In genomic region chr16:14013145-14013570, GRCh38 we compare ENCODE assay signal across 13 cellular contexts. TPM values are rescaled to one million over a fixed set of nuclear protein-coding genes. Genes with fewer than 3 reads are reported as not detected.
A peak's percentile ranks its signal among the peaks of the same experiment; 100 is the strongest.
DNase-seq lines count a peak whose midpoint lies in the region; ATAC-seq, FAIRE-seq and TF ChIP-seq lines count a peak whose summit lies in the region.
"Had no signal": no experiment of that assay in that cellular context is flagged by ENCODE, and none has a peak within 500 bp of the region (broad histone marks: within the 10 kb centered on the region; RNA-seq: fewer than 3 reads in every experiment).

No MANE protein-coding gene starts in this region.

- DNase-seq in NCI-H82 (lab: John Stamatoyannopoulos, UW) (peak; percentile 46), NCI-H82 treated with DMSO at 0.1 percent for 48 hours (lab: John Stamatoyannopoulos, UW; ENCODE audit: unreplicated experiment) (no peak), body of pancreas (no peak), mesenteric fat pad (ENCODE audit: low spot score) (peak; percentile 59), thyroid gland (no peak), urothelium cell line (ENCODE audit: low spot score) (no peak), NCI-H748 treated with DMSO at 0.1 percent for 48 hours (lab: John Stamatoyannopoulos, UW) (no peak)
- no peak for DNase-seq in stimulated activated naive B cell treated with anti-CD40 and anti-IgM and Interleukin-4, amounts not matched to agents 10 μg/mL and 1 μg/mL and 100 μg/mL, for 72 hours
- DNase-seq: activated CD4-positive, alpha-beta T cell treated with anti-CD3 and anti-CD28 coated beads, Interleukin-2, amount 50 U/mL, for 4 hours; activated naive CD4-positive, alpha-beta T cell treated with anti-CD3 and anti-CD28 coated beads, Interleukin-2, amount 10 ng/mL, durations not matched to agents 7 days and 5 days; cortex of kidney; T-helper 2 cell had no signal

- no peak for TF ChIP-seq CTCF in body of pancreas (IDR thresholded peaks at IDR 0.05)
- TF ChIP-seq CTCF in thyroid gland (IDR thresholded peaks at IDR 0.05): no peak

- no peak overlapping the region for H3K27ac Mint-ChIP-seq in stimulated activated naive B cell treated with anti-CD40 and anti-IgM and Interleukin-4, amounts not matched to agents 10 μg/mL and 1 μg/mL and 100 μg/mL, for 72 hours
- H3K27ac Mint-ChIP-seq: activated naive CD4-positive, alpha-beta T cell treated with anti-CD3 and anti-CD28 coated beads, Interleukin-2, amount 10 ng/mL, durations not matched to agents 7 days and 5 days had no signal

- H3K4me1 ChIP-seq in body of pancreas (peaks cover 55% of the 10 kb centered on the region), thyroid gland (peaks cover 42 to 48% of the 10 kb centered on the region in 2 donors)

- H3K9me3 ChIP-seq in body of pancreas: no peaks in the 10 kb centered on the region
- no peaks in the 10 kb centered on the region for H3K9me3 ChIP-seq in thyroid gland

- no peaks in the 10 kb centered on the region for H3K36me3 Mint-ChIP-seq in stimulated activated naive B cell treated with anti-CD40 and anti-IgM and Interleukin-4, amounts not matched to agents 10 μg/mL and 1 μg/mL and 100 μg/mL, for 72 hours
- H3K36me3 Mint-ChIP-seq: activated naive CD4-positive, alpha-beta T cell treated with anti-CD3 and anti-CD28 coated beads, Interleukin-2, amount 10 ng/mL, durations not matched to agents 7 days and 5 days had no signal

- WGBS in body of pancreas, 2 donors: 44 to 51% methylated on average over 4 of the region's 4 CpGs
- 63 to 65% methylated on average over 4 of the region's 4 CpGs for WGBS in thyroid gland, 2 donors

- intact Hi-C loops in body of pancreas (cut with DNase I): no loop called here
- intact Hi-C loops in thyroid gland (cut with DNase I): no loop called here

- no peak overlapping the region for H3K4me3 ChIP-seq in body of pancreas
- no peak overlapping the region for H3K4me3 ChIP-seq in thyroid gland (replicated peaks in 1 of 3)

- H3K36me3 ChIP-seq in body of pancreas (replicated peaks in 1 of 2; ENCODE audit: insufficient read depth in 1 of 2, low read depth in 2 of 2) (no peaks in the 10 kb centered on the region), thyroid gland (no peaks in the 10 kb centered on the region)

- no peak for FAIRE-seq in urothelium cell line (lab: Jason Lieb, UNC)

- H3K27me3 ChIP-seq in body of pancreas (no peaks in the 10 kb centered on the region), thyroid gland (no peaks in the 10 kb centered on the region)

- H3K4me1 Mint-ChIP-seq in stimulated activated naive B cell treated with anti-CD40 and anti-IgM and Interleukin-4, amounts not matched to agents 10 μg/mL and 1 μg/mL and 100 μg/mL, for 72 hours: no peaks in the 10 kb centered on the region
- H3K4me1 Mint-ChIP-seq: activated naive CD4-positive, alpha-beta T cell treated with anti-CD3 and anti-CD28 coated beads, Interleukin-2, amount 10 ng/mL, durations not matched to agents 7 days and 5 days had no signal

- ATAC-seq in body of pancreas: no peak
- no peak for ATAC-seq in stimulated activated naive B cell treated with anti-CD40 and anti-IgM and Interleukin-4, amounts not matched to agents 10 μg/mL and 1 μg/mL and 100 μg/mL, for 72 hours (replicated peaks)
- ATAC-seq: foreskin keratinocyte had no signal

- no peak for TF ChIP-seq POLR2A in body of pancreas (IDR thresholded peaks at IDR 0.05)
- TF ChIP-seq POLR2A in thyroid gland (IDR thresholded peaks at IDR 0.05): no peak

- no peak overlapping the region for H3K4me3 Mint-ChIP-seq in stimulated activated naive B cell treated with anti-CD40 and anti-IgM and Interleukin-4, amounts not matched to agents 10 μg/mL and 1 μg/mL and 100 μg/mL, for 72 hours
- H3K4me3 Mint-ChIP-seq: activated naive CD4-positive, alpha-beta T cell treated with anti-CD3 and anti-CD28 coated beads, Interleukin-2, amount 10 ng/mL, durations not matched to agents 7 days and 5 days had no signal

- H3K9me3 Mint-ChIP-seq in stimulated activated naive B cell treated with anti-CD40 and anti-IgM and Interleukin-4, amounts not matched to agents 10 μg/mL and 1 μg/mL and 100 μg/mL, for 72 hours: no peaks in the 10 kb centered on the region
- H3K9me3 Mint-ChIP-seq: activated naive CD4-positive, alpha-beta T cell treated with anti-CD3 and anti-CD28 coated beads, Interleukin-2, amount 10 ng/mL, durations not matched to agents 7 days and 5 days had no signal

- H3K27ac ChIP-seq in body of pancreas (peak overlapping the region; percentile 74 to 81 (median 78)), thyroid gland (peak overlapping the region; percentile 24 to 92 (median 70))
- H3K27ac ChIP-seq: foreskin keratinocyte had no signal

- peaks cover 34 to 51% of the 10 kb centered on the region in 2 donors for H3K27me3 Mint-ChIP-seq in stimulated activated naive B cell treated with anti-CD40 and anti-IgM and Interleukin-4, amounts not matched to agents 10 μg/mL and 1 μg/mL and 100 μg/mL, for 72 hours

RNA-seq across cellular contexts. Expression of gene MRTFB, which starts 58.0 kb away (rescaled TPM):
- total RNA-seq in body of pancreas (10 to 100 TPM; 39.2 to 46.8 TPM), mesenteric fat pad (53.8 TPM), thyroid gland (100 to 1,000 TPM in 1 of 4 donors, 10 to 100 TPM in 3; 51.2 to 131 (median 74.0) TPM)

Comparison
In these comparisons a context has a peak if more than half of its experiments do, and no peak if none do; other contexts are left out.
1. DNase-seq: peak in NCI-H82 (single experiment) and mesenteric fat pad (single experiment); none in NCI-H82 treated with DMSO at 0.1 percent for 48 hours (single experiment), body of pancreas (0 of 4), thyroid gland (0 of 2), stimulated activated naive B cell treated with anti-CD40 and anti-IgM and Interleukin-4, amounts not matched to agents 10 μg/mL and 1 μg/mL and 100 μg/mL, for 72 hours (single experiment), urothelium cell line (single experiment) and NCI-H748 treated with DMSO at 0.1 percent for 48 hours (single experiment).